34 cellular contexts compared by ENCODE assay signal in the genomic region with DNA sequence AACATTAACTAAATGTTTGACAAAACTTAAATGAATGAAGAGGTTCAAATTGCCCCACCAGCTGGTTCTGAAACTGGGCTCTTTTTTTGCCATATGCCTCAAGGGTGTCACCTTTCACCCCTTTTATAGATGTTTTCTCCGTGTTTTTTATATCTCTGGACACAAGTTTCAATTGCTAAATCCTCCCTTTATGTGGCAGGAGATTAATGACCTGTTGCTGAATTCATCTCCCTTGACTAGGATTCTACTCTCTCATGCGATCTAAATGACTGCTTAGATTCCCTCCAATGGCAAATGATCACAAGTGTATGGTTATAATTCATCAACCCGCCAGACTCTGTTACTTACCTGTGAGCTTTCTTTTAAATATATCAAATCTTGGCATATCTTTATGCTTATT.
"Had no signal": no experiment of that assay in that cellular context is flagged by ENCODE, and none has a peak within 500 bp of the region (broad histone marks: within the 10 kb centered on the region; RNA-seq: fewer than 3 reads in every experiment).

No MANE protein-coding gene starts in this region.

- H3K4me3 ChIP-seq: ascending aorta, cardiac muscle cell had no signal

- H3K36me3 ChIP-seq: ascending aorta, cardiac muscle cell had no signal

- H3K9me3 ChIP-seq: ascending aorta had no signal

- H3K4me3 Mint-ChIP-seq: activated B cell treated with CpG ODN at 0.5 μM for 24 hours; activated CD4-positive, alpha-beta memory T cell treated with anti-CD3 and anti-CD28 coated beads for 36 hours; activated CD4-positive, alpha-beta T cell treated with anti-CD3 and anti-CD28 coated beads, Interleukin-2, amount 10 ng/mL, durations not matched to agents 24 days and 14 days; activated CD8-positive, alpha-beta T cell treated with anti-CD3 and anti-CD28 coated beads for 36 hours; activated naive CD4-positive, alpha-beta T cell treated with anti-CD3 and anti-CD28 coated beads, Interleukin-2, amount 10 ng/mL, durations not matched to agents 7 days and 5 days; activated naive CD4-positive, alpha-beta T cell treated with anti-CD3 and anti-CD28 coated beads, Interleukin-2, amount 50 U/mL, for 24 hours; activated naive CD8-positive, alpha-beta T cell; activated naive CD8-positive, alpha-beta T cell treated with anti-CD3 and anti-CD28 coated beads, Interleukin-2, amount 10 ng/mL, durations not matched to agents 7 days and 5 days; activated naive CD8-positive, alpha-beta T cell treated with anti-CD3 and anti-CD28 coated beads, Interleukin-2, amount 50 U/mL, for 24 hours; brain; central memory CD8-positive, alpha-beta T cell; T-helper 1 cell treated with Interleukin-12 subunit alpha and Interleukin-12 subunit beta and Interleukin-4 antibody, amounts not matched to agents 30 μg/mL and 1 μg/mL, for 36 hours; T-helper 2 cell treated with Interferon-gamma antibody and Interleukin-4, amounts not matched to agents 5 μg/mL and 100 μg/mL, for 36 hours had no signal

- H3K27ac Mint-ChIP-seq: activated B cell treated with CpG ODN at 0.5 μM for 24 hours; activated CD4-positive, alpha-beta memory T cell treated with anti-CD3 and anti-CD28 coated beads for 36 hours; activated CD4-positive, alpha-beta T cell treated with anti-CD3 and anti-CD28 coated beads, Interleukin-2, amount 10 ng/mL, durations not matched to agents 24 days and 14 days; activated CD8-positive, alpha-beta T cell treated with anti-CD3 and anti-CD28 coated beads for 36 hours; activated naive CD4-positive, alpha-beta T cell treated with anti-CD3 and anti-CD28 coated beads, Interleukin-2, amount 10 ng/mL, durations not matched to agents 7 days and 5 days; activated naive CD4-positive, alpha-beta T cell treated with anti-CD3 and anti-CD28 coated beads, Interleukin-2, amount 50 U/mL, for 24 hours; activated naive CD8-positive, alpha-beta T cell; activated naive CD8-positive, alpha-beta T cell treated with anti-CD3 and anti-CD28 coated beads, Interleukin-2, amount 10 ng/mL, durations not matched to agents 7 days and 5 days; activated naive CD8-positive, alpha-beta T cell treated with anti-CD3 and anti-CD28 coated beads, Interleukin-2, amount 50 U/mL, for 24 hours; activated T-helper 2 cell treated with anti-CD3 and anti-CD28 coated beads, Interferon-gamma antibody, Interleukin-2, Interleukin-4, amounts not matched to agents 10 μg/mL and 5 μg/mL and 100 μg/mL, durations not matched to agents 14 hours and 24 hours and 36 hours; brain; T-helper 1 cell treated with Interleukin-12 subunit alpha and Interleukin-12 subunit beta and Interleukin-4 antibody, amounts not matched to agents 30 μg/mL and 1 μg/mL, for 36 hours; T-helper 2 cell treated with Interferon-gamma antibody and Interleukin-4, amounts not matched to agents 5 μg/mL and 100 μg/mL, for 36 hours had no signal

- H3K27me3 Mint-ChIP-seq: activated B cell treated with CpG ODN at 0.5 μM for 24 hours; activated CD4-positive, alpha-beta memory T cell treated with anti-CD3 and anti-CD28 coated beads for 36 hours; activated CD4-positive, alpha-beta T cell treated with anti-CD3 and anti-CD28 coated beads, Interleukin-2, amount 10 ng/mL, durations not matched to agents 24 days and 14 days; activated CD8-positive, alpha-beta T cell treated with anti-CD3 and anti-CD28 coated beads for 36 hours; activated naive CD4-positive, alpha-beta T cell treated with anti-CD3 and anti-CD28 coated beads, Interleukin-2, amount 10 ng/mL, durations not matched to agents 7 days and 5 days; activated naive CD4-positive, alpha-beta T cell treated with anti-CD3 and anti-CD28 coated beads, Interleukin-2, amount 50 U/mL, for 24 hours; activated naive CD8-positive, alpha-beta T cell; activated naive CD8-positive, alpha-beta T cell treated with anti-CD3 and anti-CD28 coated beads, Interleukin-2, amount 10 ng/mL, durations not matched to agents 7 days and 5 days; activated naive CD8-positive, alpha-beta T cell treated with anti-CD3 and anti-CD28 coated beads, Interleukin-2, amount 50 U/mL, for 24 hours; brain; central memory CD8-positive, alpha-beta T cell had no signal

- H3K27me3 ChIP-seq: ascending aorta, cardiac muscle cell had no signal

- H3K9me3 Mint-ChIP-seq: activated CD4-positive, alpha-beta T cell treated with anti-CD3 and anti-CD28 coated beads, Interleukin-2, amount 10 ng/mL, durations not matched to agents 24 days and 14 days; activated naive CD4-positive, alpha-beta T cell treated with anti-CD3 and anti-CD28 coated beads, Interleukin-2, amount 10 ng/mL, durations not matched to agents 7 days and 5 days; activated naive CD8-positive, alpha-beta T cell treated with anti-CD3 and anti-CD28 coated beads, Interleukin-2, amount 10 ng/mL, durations not matched to agents 7 days and 5 days; brain; T-helper 1 cell treated with Interleukin-12 subunit alpha and Interleukin-12 subunit beta and Interleukin-4 antibody, amounts not matched to agents 30 μg/mL and 1 μg/mL, for 36 hours had no signal

- H3K4me1 ChIP-seq: ascending aorta had no signal

- H3K4me1 Mint-ChIP-seq: activated B cell treated with CpG ODN at 0.5 μM for 24 hours; activated CD4-positive, alpha-beta T cell treated with anti-CD3 and anti-CD28 coated beads, Interleukin-2, amount 10 ng/mL, durations not matched to agents 24 days and 14 days; activated naive CD4-positive, alpha-beta T cell treated with anti-CD3 and anti-CD28 coated beads, Interleukin-2, amount 10 ng/mL, durations not matched to agents 7 days and 5 days; activated naive CD4-positive, alpha-beta T cell treated with anti-CD3 and anti-CD28 coated beads, Interleukin-2, amount 50 U/mL, for 24 hours; activated naive CD8-positive, alpha-beta T cell treated with anti-CD3 and anti-CD28 coated beads, Interleukin-2, amount 10 ng/mL, durations not matched to agents 7 days and 5 days; activated naive CD8-positive, alpha-beta T cell treated with anti-CD3 and anti-CD28 coated beads, Interleukin-2, amount 50 U/mL, for 24 hours; brain; central memory CD8-positive, alpha-beta T cell had no signal

- DNase-seq: activated B cell treated with CpG ODN at 0.5 μM for 24 hours; activated CD4-positive, alpha-beta memory T cell treated with anti-CD3 and anti-CD28 coated beads for 36 hours; activated CD4-positive, alpha-beta T cell treated with anti-CD3 and anti-CD28 coated beads for 4 hours; activated CD4-positive, alpha-beta T cell treated with anti-CD3 and anti-CD28 coated beads, Interleukin-2, amount 10 ng/mL, durations not matched to agents 24 days and 14 days; activated CD4-positive, alpha-beta T cell treated with anti-CD3 and anti-CD28 coated beads, Interleukin-2, amount 50 U/mL, for 1 hour; activated CD4-positive, alpha-beta T cell treated with anti-CD3 and anti-CD28 coated beads, Interleukin-2, amount 50 U/mL, for 4 hours; activated CD4-positive, CD25-positive, alpha-beta regulatory T cell treated with anti-CD3 and anti-CD28 coated beads, Interleukin-2, amount 50 U/mL, for 72 hours; activated CD8-positive, alpha-beta memory T cell treated with anti-CD3 and anti-CD28 coated beads, Interleukin-2, amount 50 U/mL, for 4 hours; activated CD8-positive, alpha-beta T cell treated with anti-CD3 and anti-CD28 coated beads for 36 hours; activated effector memory CD4-positive, alpha-beta T cell treated with Interleukin-2 at 50 U/mL for 16 hours; activated gamma-delta T cell; activated naive CD4-positive, alpha-beta T cell treated with anti-CD3 and anti-CD28 coated beads, Interleukin-2, amount 10 ng/mL, durations not matched to agents 7 days and 5 days; activated naive CD4-positive, alpha-beta T cell treated with Interleukin-2 at 50 U/mL for 16 hours; activated naive CD8-positive, alpha-beta T cell treated with anti-CD3 and anti-CD28 coated beads, Interleukin-2, amount 10 ng/mL, durations not matched to agents 7 days and 5 days; activated naive CD8-positive, alpha-beta T cell treated with anti-CD3 and anti-CD28 coated beads, Interleukin-2, amount 50 U/mL, for 24 hours; activated T-cell treated with anti-CD3 and anti-CD28 coated beads for 4 hours; activated T-cell treated with anti-CD3 and anti-CD28 coated beads, Interleukin-2, amount 50 U/mL, for 1 hour; activated T-cell treated with anti-CD3 and anti-CD28 coated beads, Interleukin-2, amount 50 U/mL, for 48 hours; amygdala; anterior cingulate cortex; caudate nucleus; cerebellar nuclear complex; T-helper 2 cell; T-helper 9 cell had no signal

- H3K36me3 Mint-ChIP-seq: activated CD4-positive, alpha-beta memory T cell treated with anti-CD3 and anti-CD28 coated beads for 36 hours; activated naive CD4-positive, alpha-beta T cell treated with anti-CD3 and anti-CD28 coated beads, Interleukin-2, amount 10 ng/mL, durations not matched to agents 7 days and 5 days; activated naive CD4-positive, alpha-beta T cell treated with anti-CD3 and anti-CD28 coated beads, Interleukin-2, amount 50 U/mL, for 24 hours; activated naive CD8-positive, alpha-beta T cell; activated naive CD8-positive, alpha-beta T cell treated with anti-CD3 and anti-CD28 coated beads, Interleukin-2, amount 10 ng/mL, durations not matched to agents 7 days and 5 days; brain had no signal

- H3K27ac ChIP-seq: ascending aorta, cardiac muscle cell, VCaP had no signal

- ATAC-seq: activated CD8-positive, alpha-beta T cell treated with anti-CD3 and anti-CD28 coated beads for 36 hours; activated naive CD8-positive, alpha-beta T cell treated with anti-CD3 and anti-CD28 coated beads, Interleukin-2, amount 50 U/mL, for 24 hours had no signal
